In genomic region chr20:49046087-49046900, GRCh38 we compare ENCODE assay signal across 8 cellular contexts. TPM values are rescaled to one million over a fixed set of nuclear protein-coding genes. Genes with fewer than 3 reads are reported as not detected.
DNase-seq lines count a peak whose midpoint lies in the region; ATAC-seq and TF ChIP-seq lines count a peak whose summit lies in the region.

A gene with protein sequence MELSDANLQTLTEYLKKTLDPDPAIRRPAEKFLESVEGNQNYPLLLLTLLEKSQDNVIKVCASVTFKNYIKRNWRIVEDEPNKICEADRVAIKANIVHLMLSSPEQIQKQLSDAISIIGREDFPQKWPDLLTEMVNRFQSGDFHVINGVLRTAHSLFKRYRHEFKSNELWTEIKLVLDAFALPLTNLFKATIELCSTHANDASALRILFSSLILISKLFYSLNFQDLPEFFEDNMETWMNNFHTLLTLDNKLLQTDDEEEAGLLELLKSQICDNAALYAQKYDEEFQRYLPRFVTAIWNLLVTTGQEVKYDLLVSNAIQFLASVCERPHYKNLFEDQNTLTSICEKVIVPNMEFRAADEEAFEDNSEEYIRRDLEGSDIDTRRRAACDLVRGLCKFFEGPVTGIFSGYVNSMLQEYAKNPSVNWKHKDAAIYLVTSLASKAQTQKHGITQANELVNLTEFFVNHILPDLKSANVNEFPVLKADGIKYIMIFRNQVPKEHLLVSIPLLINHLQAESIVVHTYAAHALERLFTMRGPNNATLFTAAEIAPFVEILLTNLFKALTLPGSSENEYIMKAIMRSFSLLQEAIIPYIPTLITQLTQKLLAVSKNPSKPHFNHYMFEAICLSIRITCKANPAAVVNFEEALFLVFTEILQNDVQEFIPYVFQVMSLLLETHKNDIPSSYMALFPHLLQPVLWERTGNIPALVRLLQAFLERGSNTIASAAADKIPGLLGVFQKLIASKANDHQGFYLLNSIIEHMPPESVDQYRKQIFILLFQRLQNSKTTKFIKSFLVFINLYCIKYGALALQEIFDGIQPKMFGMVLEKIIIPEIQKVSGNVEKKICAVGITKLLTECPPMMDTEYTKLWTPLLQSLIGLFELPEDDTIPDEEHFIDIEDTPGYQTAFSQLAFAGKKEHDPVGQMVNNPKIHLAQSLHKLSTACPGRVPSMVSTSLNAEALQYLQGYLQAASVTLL (plus strand): TSS chr20:49046312. CDS start chr20:49058464, 12,152 bp downstream.

- H3K36me3 ChIP-seq in WERI-Rb-1: peaks cover 41% of the 10 kb centered on the region
- peaks cover 3% of the 10 kb centered on the region for H3K36me3 ChIP-seq in mammary epithelial cell (ENCODE audit: insufficient read depth, low read length)
- peaks cover 33% of the 10 kb centered on the region for H3K36me3 ChIP-seq in iPS-20b (ENCODE audit: insufficient read depth, low read depth, low read length)

- DNase-seq in ACHN (peak; percentile 94), NCI-H2227 (lab: John Stamatoyannopoulos, UW; ENCODE audit: unreplicated experiment) (peak; percentile 97), WERI-Rb-1 (peak; percentile 94), mammary epithelial cell (peak; percentile 93)

- ATAC-seq in GM18873 (IDR thresholded peaks at IDR 0.05; ENCODE audit: low FRiP score, unreplicated experiment) (peak; percentile 68), HG03139 (IDR thresholded peaks at IDR 0.05; ENCODE audit: unreplicated experiment) (peak; percentile 82)

- H3K27me3 ChIP-seq in WERI-Rb-1 (ENCODE audit: insufficient read depth, low read depth, severe bottlenecking) (no peaks in the 10 kb centered on the region), mammary epithelial cell (ENCODE audit: insufficient read depth, low read length) (no peaks in the 10 kb centered on the region), iPS-20b (ENCODE audit: insufficient read depth, low read length) (no peaks in the 10 kb centered on the region)

- CTCF ChIA-PET in mammary epithelial cell (lab: Charles Lee; ENCODE audit: low non-redundant PET): no interaction called here

- H3K4me3 ChIP-seq in WERI-Rb-1 (ENCODE audit: low read depth, low read length) (peak within 1 kb of the TSS; percentile 80), mammary epithelial cell (replicated peaks in 1 of 3; ENCODE audit: insufficient read depth in 1 of 3, low read depth in 2 of 3, low read length in 3 of 3) (peak within 1 kb of the TSS; percentile 73 to 100 (median 87)), iPS-20b (ENCODE audit: low read length) (peak within 1 kb of the TSS; percentile 98), skin epidermis (peak within 1 kb of the TSS; percentile 84 to 100 (median 97))

- H4K20me1 ChIP-seq in mammary epithelial cell (ENCODE audit: insufficient read depth, low read length): peaks cover 5% of the 10 kb centered on the region

- TF ChIP-seq CTCF in WERI-Rb-1 (IDR thresholded peaks at IDR 0.05; ENCODE audit: low read depth, low read length) (no peak), mammary epithelial cell (conservative IDR thresholded peaks at IDR 0.05 in 1 of 2, IDR thresholded peaks at IDR 0.05 in 1 of 2; ENCODE audit: extremely low read depth in 1 of 2, insufficient read depth in 1 of 2, low read depth in 1 of 2, low read length in 2 of 2) (no peak)

- dilution Hi-C loops in mammary epithelial cell (cut with HindIII; ENCODE audit: low sequenced_read_pairs): no loop called here

- intact Hi-C loops in mammary epithelial cell (cut with micrococcal nuclease): loop anchor here (2.0 to 5.0 kb wide), 2 partner anchors 171 to 231 kb away; partner anchors contain the start of gene DDX27

- no TSS peak for BruUV-seq in mammary epithelial cell (replicated peaks; lab: Mats Ljungman, UMichigan)

- H3K79me2 ChIP-seq in mammary epithelial cell (ENCODE audit: insufficient read depth, low read length): peaks cover 50% of the 10 kb centered on the region

- H3K9ac ChIP-seq in mammary epithelial cell (ENCODE audit: insufficient read depth, low read length) (peak within 1 kb of the TSS; percentile 96), iPS-20b (ENCODE audit: low read depth, low read length) (peak within 1 kb of the TSS; percentile 100)

- peak within 1 kb of the TSS; percentile 92 for H2AFZ ChIP-seq in mammary epithelial cell (ENCODE audit: low read depth, low read length)

- H3K27ac ChIP-seq in WERI-Rb-1 (peak within 1 kb of the TSS; percentile 100), mammary epithelial cell (ENCODE audit: insufficient read depth, low read depth, low read length) (peak within 1 kb of the TSS; percentile 88), iPS-20b (ENCODE audit: low read length) (peak within 1 kb of the TSS; percentile 99), skin epidermis (peak within 1 kb of the TSS; percentile 78 to 96 (median 90))

- H3K4me1 ChIP-seq in mammary epithelial cell (ENCODE audit: insufficient read depth, low read length) (peaks cover 26% of the 10 kb centered on the region), iPS-20b (ENCODE audit: insufficient read depth, low read length) (peaks cover 7% of the 10 kb centered on the region; the same call in 1 of the 2 replicates)

- H3K4me2 ChIP-seq in mammary epithelial cell (ENCODE audit: insufficient read depth, low read depth, low read length): peak within 1 kb of the TSS; percentile 93

- H3K9me3 ChIP-seq in WERI-Rb-1 (ENCODE audit: severe bottlenecking) (no peaks in the 10 kb centered on the region), mammary epithelial cell (replicated peaks; ENCODE audit: insufficient read depth, low read length) (no peaks in the 10 kb centered on the region), iPS-20b (ENCODE audit: insufficient read depth, low read depth, low read length) (no peaks in the 10 kb centered on the region)

- WGBS in mammary epithelial cell (ENCODE audit: low coverage, missing lambda C conversion rate): 2% methylated on average over 26 of the region's 80 CpGs

- in situ Hi-C loops in ACHN (cut with HindIII; ENCODE audit: low pct_ligation_motif_present, low pct_unique_long_range_greater_than_20kb, low sequenced_read_pairs): no loop called here
- in situ Hi-C loops in mammary epithelial cell (cut with MboI; ENCODE audit: low sequenced_read_pairs in 2 of 2): no loop called here

RNA-seq across cellular contexts. Expression of the gene that starts here (rescaled TPM):
- 100 to 1,000 TPM in 1 of 2 donors, 10 to 100 TPM in 1; 83.5 to 114 TPM for total RNA-seq in mammary epithelial cell
- 74.0 TPM for polyA plus RNA-seq in mammary epithelial cell
- polyA minus RNA-seq in mammary epithelial cell: 78.9 TPM

Comparison
In these comparisons a context has a peak if more than half of its experiments do, and no peak if none do; other contexts are left out.
1. Peak in every context shown above with its lines: DNase-seq, ATAC-seq, H3K4me3 ChIP-seq and H3K27ac ChIP-seq.